In the genomic region with DNA sequence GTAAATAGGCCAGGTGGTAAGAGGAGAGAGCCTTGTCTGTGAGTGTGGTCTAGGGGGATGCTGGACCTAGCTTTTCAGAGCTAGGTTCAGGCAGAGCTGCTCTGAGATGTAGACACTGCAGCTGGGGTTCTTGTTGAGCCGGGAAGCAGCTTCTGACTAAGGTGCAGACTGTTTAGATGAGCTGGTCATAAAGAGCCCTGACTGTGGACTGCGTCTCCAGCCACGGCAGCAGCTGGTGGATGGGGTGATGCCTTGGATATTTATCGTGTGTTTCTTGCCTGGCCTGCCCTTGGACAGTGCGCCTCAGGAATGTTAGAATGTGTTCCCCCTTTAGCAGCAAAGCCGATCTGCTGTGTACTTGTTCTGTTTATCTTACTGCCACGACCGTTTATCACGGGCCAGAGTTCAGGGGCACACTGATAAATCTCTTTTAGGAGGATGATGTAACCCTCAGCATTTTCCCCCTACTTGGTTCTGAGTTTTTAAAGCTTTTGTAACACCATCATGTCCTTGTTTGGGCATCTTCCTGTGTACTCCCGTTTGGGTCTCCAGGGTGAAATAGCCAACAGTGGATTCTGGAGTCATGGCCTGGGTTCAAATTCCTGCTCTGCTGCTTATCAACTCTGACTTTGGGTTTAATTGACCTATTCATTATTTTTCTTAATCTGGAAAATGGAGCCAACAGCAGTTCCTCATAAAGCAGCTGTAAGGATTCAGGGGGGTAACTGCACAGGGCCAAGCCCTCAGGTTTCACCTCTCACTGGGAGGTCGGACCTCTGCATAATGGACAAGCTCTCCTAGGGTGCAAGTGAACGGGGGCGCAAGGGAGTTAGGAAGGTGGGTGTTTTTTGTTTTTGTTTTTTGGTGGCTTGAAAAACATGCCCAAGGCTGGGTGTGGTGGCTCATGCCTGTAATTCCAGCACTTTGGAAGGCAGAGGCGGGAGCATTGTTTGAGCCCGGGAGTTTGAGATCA, we compare ENCODE assay signal across 1 cellular context.
TF ChIP-seq lines count a peak whose summit lies in the region.

No MANE protein-coding gene starts in this region.

TF ChIP-seq in HepG2, 621 proteins besides CTCF, POLR2A, EP300 and RAD21 (continued from another document and continues in another):
- no peak for TF ChIP-seq MAF1 (CRISPR knock-in tag; IDR thresholded peaks at IDR 0.05; ENCODE audit: borderline replicate concordance)
- peak; percentile 96; the same call in 1 of the 2 replicates for TF ChIP-seq REPIN1 (CRISPR knock-in tag; IDR thresholded peaks at IDR 0.05; ENCODE audit: borderline replicate concordance, low read depth)
- TF ChIP-seq POGZ (CRISPR knock-in tag; IDR thresholded peaks at IDR 0.05) = peak; percentile 82
- no peak; the same call in 1 of the 2 replicates for TF ChIP-seq KDM1A (CRISPR knock-in tag; IDR thresholded peaks at IDR 0.05)
- TF ChIP-seq TSC22D2 (CRISPR knock-in tag; IDR thresholded peaks at IDR 0.05; ENCODE audit: borderline replicate concordance) = no peak
- TF ChIP-seq ZNF331 (CRISPR knock-in tag; IDR thresholded peaks at IDR 0.05) = peak; percentile 92
- TF ChIP-seq CREB1 (IDR thresholded peaks at IDR 0.05) = 0 out of 2 replicates have a peak, but pooled peaks have one; percentile 37
- peak; percentile 80 for TF ChIP-seq CREB1 (CRISPR knock-in tag; IDR thresholded peaks at IDR 0.05)
- TF ChIP-seq NRL (CRISPR knock-in tag; IDR thresholded peaks at IDR 0.05; ENCODE audit: borderline replicate concordance) = no peak
- TF ChIP-seq ZSCAN22 (CRISPR knock-in tag; IDR thresholded peaks at IDR 0.05) = no peak
- TF ChIP-seq NR2F2 (IDR thresholded peaks at IDR 0.05; ENCODE audit: borderline replicate concordance, low read depth) = peak; percentile 96
- no peak for TF ChIP-seq ZNF550 (CRISPR knock-in tag; IDR thresholded peaks at IDR 0.05; ENCODE audit: borderline replicate concordance)
- TF ChIP-seq ZSCAN12 (CRISPR knock-in tag; IDR thresholded peaks at IDR 0.05) = peak; percentile 71; the same call in 1 of the 2 replicates
- peak; percentile 75; the same call in 1 of the 2 replicates for TF ChIP-seq KMT2A (CRISPR knock-in tag; IDR thresholded peaks at IDR 0.05)
- TF ChIP-seq ZNF33B (CRISPR knock-in tag; IDR thresholded peaks at IDR 0.05) = peak; percentile 62; the same call in 1 of the 2 replicates
- TF ChIP-seq ATF2 (CRISPR knock-in tag; IDR thresholded peaks at IDR 0.05) = peak; percentile 99
- peak; percentile 79 for TF ChIP-seq TGIF2 (CRISPR knock-in tag; IDR thresholded peaks at IDR 0.05)
- peak; percentile 93 for TF ChIP-seq NFIC (IDR thresholded peaks at IDR 0.05; ENCODE audit: low read length)
- TF ChIP-seq MYPOP (CRISPR knock-in tag; IDR thresholded peaks at IDR 0.05) = peak; percentile 96
- TF ChIP-seq SETDB1 (CRISPR knock-in tag; IDR thresholded peaks at IDR 0.05; ENCODE audit: borderline replicate concordance) = no peak
- no peak for TF ChIP-seq SRSF4 (IDR thresholded peaks at IDR 0.05; ENCODE audit: low read depth, low read length, poor library complexity, severe bottlenecking)
- TF ChIP-seq ZBTB26 (CRISPR knock-in tag; IDR thresholded peaks at IDR 0.05; ENCODE audit: borderline replicate concordance) = peak; percentile 95
- peak; percentile 76 for TF ChIP-seq HOXD1 (CRISPR knock-in tag; IDR thresholded peaks at IDR 0.05)
- no peak for TF ChIP-seq TCF12 (IDR thresholded peaks at IDR 0.05)
- peak; percentile 95 for TF ChIP-seq TCF12 (CRISPR knock-in tag; IDR thresholded peaks at IDR 0.05)
- TF ChIP-seq GPN1 (CRISPR knock-in tag; IDR thresholded peaks at IDR 0.05; ENCODE audit: borderline replicate concordance) = no peak
- no peak for TF ChIP-seq ZC3H13 (CRISPR knock-in tag; IDR thresholded peaks at IDR 0.05)
- TF ChIP-seq RXRB (CRISPR knock-in tag; IDR thresholded peaks at IDR 0.05; ENCODE audit: borderline replicate concordance) = peak; percentile 98
- peak; percentile 93 for TF ChIP-seq ESRRA (CRISPR knock-in tag; IDR thresholded peaks at IDR 0.05; ENCODE audit: low read depth)
- TF ChIP-seq TFE3 (CRISPR knock-in tag; IDR thresholded peaks at IDR 0.05) = peak; percentile 81
- TF ChIP-seq, protein P1, sequence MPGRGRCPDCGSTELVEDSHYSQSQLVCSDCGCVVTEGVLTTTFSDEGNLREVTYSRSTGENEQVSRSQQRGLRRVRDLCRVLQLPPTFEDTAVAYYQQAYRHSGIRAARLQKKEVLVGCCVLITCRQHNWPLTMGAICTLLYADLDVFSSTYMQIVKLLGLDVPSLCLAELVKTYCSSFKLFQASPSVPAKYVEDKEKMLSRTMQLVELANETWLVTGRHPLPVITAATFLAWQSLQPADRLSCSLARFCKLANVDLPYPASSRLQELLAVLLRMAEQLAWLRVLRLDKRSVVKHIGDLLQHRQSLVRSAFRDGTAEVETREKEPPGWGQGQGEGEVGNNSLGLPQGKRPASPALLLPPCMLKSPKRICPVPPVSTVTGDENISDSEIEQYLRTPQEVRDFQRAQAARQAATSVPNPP (CRISPR knock-in tag; IDR thresholded peaks at IDR 0.05) = peak; percentile 89
- TF ChIP-seq JUN (CRISPR knock-in tag; IDR thresholded peaks at IDR 0.05) = peak; percentile 99
- TF ChIP-seq TFAP4 (IDR thresholded peaks at IDR 0.05; ENCODE audit: borderline replicate concordance, low read depth) = peak; percentile 95
- TF ChIP-seq ZNF7 (CRISPR knock-in tag; IDR thresholded peaks at IDR 0.05) = no peak
- TF ChIP-seq ZMYM2 (CRISPR knock-in tag; IDR thresholded peaks at IDR 0.05) = peak; percentile 88
- peak; percentile 91 for TF ChIP-seq SIX4 (CRISPR knock-in tag; IDR thresholded peaks at IDR 0.05)
- TF ChIP-seq TBP (CRISPR knock-in tag; IDR thresholded peaks at IDR 0.05) = no peak
- peak; percentile 98 for TF ChIP-seq DPF2 (CRISPR knock-in tag; IDR thresholded peaks at IDR 0.05; ENCODE audit: borderline replicate concordance, low read depth)
- TF ChIP-seq SIN3A (IDR thresholded peaks at IDR 0.05; ENCODE audit: borderline replicate concordance, low read depth, low read length) = peak; percentile 76; the same call in 1 of the 2 replicates
- TF ChIP-seq ZNF605 (CRISPR knock-in tag; IDR thresholded peaks at IDR 0.05) = peak; percentile 56; the same call in 1 of the 2 replicates
- TF ChIP-seq ZNF775 (CRISPR knock-in tag; IDR thresholded peaks at IDR 0.05; ENCODE audit: borderline replicate concordance) = no peak; the same call in 1 of the 2 replicates
- TF ChIP-seq KLF6 (CRISPR knock-in tag; IDR thresholded peaks at IDR 0.05) = peak; percentile 83
- TF ChIP-seq, protein P2, sequence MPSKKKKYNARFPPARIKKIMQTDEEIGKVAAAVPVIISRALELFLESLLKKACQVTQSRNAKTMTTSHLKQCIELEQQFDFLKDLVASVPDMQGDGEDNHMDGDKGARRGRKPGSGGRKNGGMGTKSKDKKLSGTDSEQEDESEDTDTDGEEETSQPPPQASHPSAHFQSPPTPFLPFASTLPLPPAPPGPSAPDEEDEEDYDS (CRISPR knock-in tag; IDR thresholded peaks at IDR 0.05) = peak; percentile 62; the same call in 1 of the 2 replicates
- TF ChIP-seq, protein P3, sequence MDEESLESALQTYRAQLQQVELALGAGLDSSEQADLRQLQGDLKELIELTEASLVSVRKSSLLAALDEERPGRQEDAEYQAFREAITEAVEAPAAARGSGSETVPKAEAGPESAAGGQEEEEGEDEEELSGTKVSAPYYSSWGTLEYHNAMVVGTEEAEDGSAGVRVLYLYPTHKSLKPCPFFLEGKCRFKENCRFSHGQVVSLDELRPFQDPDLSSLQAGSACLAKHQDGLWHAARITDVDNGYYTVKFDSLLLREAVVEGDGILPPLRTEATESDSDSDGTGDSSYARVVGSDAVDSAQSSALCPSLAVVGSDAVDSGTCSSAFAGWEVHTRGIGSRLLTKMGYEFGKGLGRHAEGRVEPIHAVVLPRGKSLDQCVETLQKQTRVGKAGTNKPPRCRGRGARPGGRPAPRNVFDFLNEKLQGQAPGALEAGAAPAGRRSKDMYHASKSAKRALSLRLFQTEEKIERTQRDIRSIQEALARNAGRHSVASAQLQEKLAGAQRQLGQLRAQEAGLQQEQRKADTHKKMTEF (CRISPR knock-in tag; IDR thresholded peaks at IDR 0.05) = peak; percentile 97
- no peak for TF ChIP-seq PAX8 (CRISPR knock-in tag; IDR thresholded peaks at IDR 0.05; ENCODE audit: borderline replicate concordance)
- TF ChIP-seq HNRNPUL1 (IDR thresholded peaks at IDR 0.05; ENCODE audit: low read depth, low read length) = 0 out of 2 replicates have a peak, but pooled peaks have one; percentile 46
- no peak for TF ChIP-seq TAF1 (CRISPR knock-in tag; IDR thresholded peaks at IDR 0.05)
- TF ChIP-seq, protein P4, sequence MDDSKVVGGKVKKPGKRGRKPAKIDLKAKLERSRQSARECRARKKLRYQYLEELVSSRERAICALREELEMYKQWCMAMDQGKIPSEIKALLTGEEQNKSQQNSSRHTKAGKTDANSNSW (CRISPR knock-in tag; IDR thresholded peaks at IDR 0.05; ENCODE audit: borderline replicate concordance) = no peak
- no peak for TF ChIP-seq CREB3 (CRISPR knock-in tag; IDR thresholded peaks at IDR 0.05)
- no peak for TF ChIP-seq TAF15 (IDR thresholded peaks at IDR 0.05; ENCODE audit: low read depth, low read length, poor library complexity, severe bottlenecking)
- peak; percentile 87 for TF ChIP-seq ASH2L (IDR thresholded peaks at IDR 0.05; ENCODE audit: insufficient read length, low read depth, low read length)
